ENCODE assay signal across 8 cellular contexts in genomic region chr17:3801043-3801746, GRCh38. TPM values are rescaled to one million over a fixed set of nuclear protein-coding genes. Genes with fewer than 3 reads are reported as not detected.
DNase-seq lines count a peak whose midpoint lies in the region; ATAC-seq and TF ChIP-seq lines count a peak whose summit lies in the region.

TSS of gene ITGAE (minus strand) at chr17:3801188. CDS start at chr17:3801144, 44 bp downstream.

- CTCF ChIA-PET in activated CD4-positive, alpha-beta memory T cell treated with anti-CD3 and anti-CD28 coated beads, Interleukin-2, amount 10 ng/mL, durations not matched to agents 7 days and 5 days (lab: Charles Lee), result interaction anchor here (0.8 kb wide), 1 partner anchor 64 kb away, joined by 3 read pairs; no protein-coding TSS in a partner anchor

- H3K4me3 Mint-ChIP-seq in activated CD4-positive, alpha-beta memory T cell treated with anti-CD3 and anti-CD28 coated beads, Interleukin-2, amount 10 ng/mL, durations not matched to agents 7 days and 5 days, result no peak within 1 kb of the TSS
- no peak within 1 kb of the TSS for H3K4me3 Mint-ChIP-seq in progenitor cell of endocrine pancreas (ENCODE audit: low read depth)

- ATAC-seq in GM21423 (IDR thresholded peaks at IDR 0.05; ENCODE audit: unreplicated experiment) (no peak), HG02678 (IDR thresholded peaks at IDR 0.05; ENCODE audit: unreplicated experiment) (no peak), GM19324 (IDR thresholded peaks at IDR 0.05; ENCODE audit: low FRiP score, unreplicated experiment) (no peak)

- H3K36me3 Mint-ChIP-seq in activated CD4-positive, alpha-beta memory T cell treated with anti-CD3 and anti-CD28 coated beads, Interleukin-2, amount 10 ng/mL, durations not matched to agents 7 days and 5 days (ENCODE audit: low read depth), result peaks cover 8% of the 10 kb centered on the region
- H3K36me3 Mint-ChIP-seq in progenitor cell of endocrine pancreas (ENCODE audit: insufficient read depth), result peaks cover 7% of the 10 kb centered on the region

- no peaks in the 10 kb centered on the region for H3K27me3 Mint-ChIP-seq in activated CD4-positive, alpha-beta memory T cell treated with anti-CD3 and anti-CD28 coated beads, Interleukin-2, amount 10 ng/mL, durations not matched to agents 7 days and 5 days
- H3K27me3 Mint-ChIP-seq in progenitor cell of endocrine pancreas, result no peaks in the 10 kb centered on the region

- no peak for TF ChIP-seq CTCF in progenitor cell of endocrine pancreas (IDR thresholded peaks at IDR 0.05; ENCODE audit: unreplicated experiment)

- in situ Hi-C loops in G401 (cut with HindIII; ENCODE audit: low sequenced_read_pairs), result loop anchor here (10.0 kb wide), 1 partner anchor 56 kb away; no protein-coding TSS in a partner anchor

- POLR2A ChIA-PET in activated CD4-positive, alpha-beta memory T cell treated with anti-CD3 and anti-CD28 coated beads, Interleukin-2, amount 10 ng/mL, durations not matched to agents 7 days and 5 days (lab: Charles Lee), result no interaction called here

- intact Hi-C loops in cardiac septum (cut with DNase I), result no loop called here

- no peaks in the 10 kb centered on the region for H3K9me3 Mint-ChIP-seq in activated CD4-positive, alpha-beta memory T cell treated with anti-CD3 and anti-CD28 coated beads, Interleukin-2, amount 10 ng/mL, durations not matched to agents 7 days and 5 days
- H3K9me3 Mint-ChIP-seq in progenitor cell of endocrine pancreas (ENCODE audit: low read depth), result no peaks in the 10 kb centered on the region

- no peak for DNase-seq in G401 (ENCODE audit: low spot score)
- DNase-seq in activated CD4-positive, alpha-beta memory T cell treated with anti-CD3 and anti-CD28 coated beads, Interleukin-2, amount 10 ng/mL, durations not matched to agents 7 days and 5 days, result no peak
- no peak for DNase-seq in cardiac septum (ENCODE audit: low spot score)
- DNase-seq in progenitor cell of endocrine pancreas (ENCODE audit: low spot score, unreplicated experiment), result no peak
- no peak for DNase-seq in globus pallidus (ENCODE audit: low spot score)

- H3K4me1 Mint-ChIP-seq in activated CD4-positive, alpha-beta memory T cell treated with anti-CD3 and anti-CD28 coated beads, Interleukin-2, amount 10 ng/mL, durations not matched to agents 7 days and 5 days, result peaks cover 40% of the 10 kb centered on the region
- H3K4me1 Mint-ChIP-seq in progenitor cell of endocrine pancreas (ENCODE audit: low read depth), result no peaks in the 10 kb centered on the region

- H3K27ac Mint-ChIP-seq in activated CD4-positive, alpha-beta memory T cell treated with anti-CD3 and anti-CD28 coated beads, Interleukin-2, amount 10 ng/mL, durations not matched to agents 7 days and 5 days, result no peak within 1 kb of the TSS
- H3K27ac Mint-ChIP-seq in progenitor cell of endocrine pancreas, result peak within 1 kb of the TSS; percentile 65

RNA-seq across cellular contexts. Expression of gene ITGAE, which starts in this region (rescaled TPM):
- total RNA-seq in G401 (2014; rRNA removed; shearing (Covaris generic)), result 24.7 and 29.6 TPM in 2 replicates
- 10 to 100 TPM; 20.0 to 22.0 TPM for total RNA-seq in activated CD4-positive, alpha-beta memory T cell treated with anti-CD3 and anti-CD28 coated beads, Interleukin-2, amount 10 ng/mL, durations not matched to agents 7 days and 5 days
- 20.3 TPM for total RNA-seq in cardiac septum
- 28.0 and 29.0 TPM in 2 replicates for total RNA-seq in progenitor cell of endocrine pancreas
